Comparison of ENCODE assay signal across 9 cellular contexts in the genomic region with DNA sequence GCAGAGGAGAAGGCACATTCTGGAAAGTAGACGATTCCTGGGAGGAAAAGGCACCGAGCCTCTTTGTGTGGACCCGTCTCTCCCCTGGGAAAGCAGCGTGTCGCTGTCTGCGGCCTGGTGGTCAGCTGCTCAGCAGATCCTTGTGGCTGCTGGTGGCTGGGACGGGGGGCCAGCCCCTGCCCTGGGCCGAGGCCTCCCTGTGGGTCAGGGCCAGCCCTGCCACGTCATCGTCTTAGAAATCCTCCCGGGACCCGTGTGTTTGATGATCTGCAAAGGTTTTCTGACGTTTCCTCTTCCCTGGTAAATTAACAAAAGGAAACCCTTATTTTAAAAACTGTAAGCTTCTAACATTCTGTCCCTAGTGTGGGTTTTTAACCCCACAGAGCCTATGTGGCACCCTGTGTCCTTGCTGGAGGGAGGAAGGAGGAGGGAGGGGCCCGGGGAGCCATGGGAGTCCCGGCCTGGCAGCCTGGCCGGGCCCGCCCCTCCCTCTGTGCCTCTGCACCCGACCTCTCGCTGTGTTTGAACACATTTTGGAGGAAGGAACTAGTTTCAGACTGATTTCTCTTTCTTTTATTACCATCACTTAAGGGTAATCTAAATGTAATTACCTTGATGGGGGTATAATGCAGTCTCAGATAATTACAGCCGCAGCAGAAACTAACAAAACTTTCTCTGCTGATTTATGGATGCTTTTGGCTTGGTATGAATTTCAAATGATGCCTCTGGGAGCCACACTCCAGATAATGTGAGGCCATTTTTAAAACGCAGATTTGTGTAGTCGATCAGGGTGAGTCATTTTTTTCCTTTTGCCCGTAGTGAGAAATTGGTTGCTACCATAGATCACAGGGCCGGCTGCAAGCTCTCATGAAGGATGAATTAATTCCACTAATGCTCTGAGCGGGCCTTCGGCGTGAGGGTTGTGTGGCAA.
A peak's percentile ranks its signal among the peaks of the same experiment; 100 is the strongest.
DNase-seq lines count a peak whose midpoint lies in the region; ATAC-seq and TF ChIP-seq lines count a peak whose summit lies in the region.
"Had no signal": no experiment of that assay in that cellular context is flagged by ENCODE, and none has a peak within 500 bp of the region (broad histone marks: within the 10 kb centered on the region; RNA-seq: fewer than 3 reads in every experiment).

No MANE protein-coding gene starts in this region.

- CTCF ChIA-PET in activated naive CD4-positive, alpha-beta T cell treated with anti-CD3 and anti-CD28 coated beads, Interleukin-2, amount 10 ng/mL, durations not matched to agents 7 days and 5 days (lab: Charles Lee), result no interaction called here

- H3K27ac ChIP-seq in colonic mucosa (no peak overlapping the region), left lung (peak overlapping the region; percentile 10 to 34), tibial nerve (peak overlapping the region; percentile 34 to 90 (median 68))

- TF ChIP-seq CTCF in colonic mucosa (IDR thresholded peaks at IDR 0.05) (no peak), left lung (IDR thresholded peaks at IDR 0.05) (no peak), tibial nerve (IDR thresholded peaks at IDR 0.05) (no peak)

- H3K27me3 ChIP-seq in colonic mucosa (no peaks in the 10 kb centered on the region), left lung (no peaks in the 10 kb centered on the region), tibial nerve (no peaks in the 10 kb centered on the region)

- TF ChIP-seq POLR2A in tibial nerve (IDR thresholded peaks at IDR 0.05), result no peak

- no peaks in the 10 kb centered on the region for H3K36me3 ChIP-seq in colonic mucosa
- peaks cover 0 to 41% of the 10 kb centered on the region in 2 donors for H3K36me3 ChIP-seq in left lung
- peaks cover 0 to 52% (median 3%) of the 10 kb centered on the region in 3 donors for H3K36me3 ChIP-seq in tibial nerve

- H3K36me3 Mint-ChIP-seq in activated naive CD4-positive, alpha-beta T cell treated with anti-CD3 and anti-CD28 coated beads, Interleukin-2, amount 10 ng/mL, durations not matched to agents 7 days and 5 days, result peaks cover 14% of the 10 kb centered on the region

- H3K4me1 ChIP-seq in colonic mucosa (no peaks in the 10 kb centered on the region), left lung (no peaks in the 10 kb centered on the region), tibial nerve (peaks cover 0 to 27% (median 12%) of the 10 kb centered on the region in 4 donors)

- H3K9ac ChIP-seq in colonic mucosa (ENCODE audit: low read depth in 2 of 2, low read length in 2 of 2), result peak overlapping the region in 1 of 2 donors; percentile 65

- no peak overlapping the region for H3K27ac Mint-ChIP-seq in activated naive CD4-positive, alpha-beta T cell treated with anti-CD3 and anti-CD28 coated beads, Interleukin-2, amount 10 ng/mL, durations not matched to agents 7 days and 5 days

- intact Hi-C loops in colonic mucosa (cut with DNase I) (no loop called here), left lung (cut with DNase I) (no loop called here)

- H3K4me3 Mint-ChIP-seq in activated naive CD4-positive, alpha-beta T cell treated with anti-CD3 and anti-CD28 coated beads, Interleukin-2, amount 10 ng/mL, durations not matched to agents 7 days and 5 days, result no peak overlapping the region

- H3K27me3 Mint-ChIP-seq in activated naive CD4-positive, alpha-beta T cell treated with anti-CD3 and anti-CD28 coated beads, Interleukin-2, amount 10 ng/mL, durations not matched to agents 7 days and 5 days, result no peaks in the 10 kb centered on the region

- peaks cover 20% of the 10 kb centered on the region for H3K4me1 Mint-ChIP-seq in activated naive CD4-positive, alpha-beta T cell treated with anti-CD3 and anti-CD28 coated beads, Interleukin-2, amount 10 ng/mL, durations not matched to agents 7 days and 5 days

- H3K4me3 ChIP-seq in colonic mucosa (no peak overlapping the region), left lung (no peak overlapping the region), tibial nerve (peak overlapping the region in 1 of 4 donors; percentile 2)

- peak; percentile 26 for ATAC-seq in left lung

- DNase-seq in NCI-H1417 treated with DMSO at 0.1 percent for 48 hours (lab: John Stamatoyannopoulos, UW), result peak; percentile 24
- peak; percentile 59 for DNase-seq in colonic mucosa
- peak; percentile 31 to 77 for DNase-seq in left lung
- no peak for DNase-seq in tibial nerve (ENCODE audit: low spot score in 2 of 2)
- no peak for DNase-seq in effector CD8-positive, alpha-beta T cell (lab: John Stamatoyannopoulos, UW)
- DNase-seq in effector CD4-positive, alpha-beta T cell, result no peak
- DNase-seq in epidermal melanocyte (ENCODE audit: insufficient read length, low spot score), result no peak
- DNase-seq in activated naive CD4-positive, alpha-beta T cell treated with anti-CD3 and anti-CD28 coated beads, Interleukin-2, amount 10 ng/mL, durations not matched to agents 7 days and 5 days, result no peak
- DNase-seq: NCI-H1930 had no signal

- TF ChIP-seq EP300 in tibial nerve (IDR thresholded peaks at IDR 0.05), result no peak

- H3K9me3 ChIP-seq in colonic mucosa (no peaks in the 10 kb centered on the region), left lung (peaks cover 0 to 6% of the 10 kb centered on the region in 2 donors), tibial nerve (peaks cover 0 to 6% (median 0%) of the 10 kb centered on the region in 4 donors)

- peaks cover 3% of the 10 kb centered on the region for H3K9me3 Mint-ChIP-seq in activated naive CD4-positive, alpha-beta T cell treated with anti-CD3 and anti-CD28 coated beads, Interleukin-2, amount 10 ng/mL, durations not matched to agents 7 days and 5 days

- WGBS in tibial nerve, 2 donors, result 23 to 33% methylated on average over 26 to 27 of the region's 27 CpGs

Comparison
In these comparisons a context has a peak if more than half of its experiments do, and no peak if none do; other contexts are left out.
1. DNase-seq: peak in NCI-H1417 treated with DMSO at 0.1 percent for 48 hours (single experiment), colonic mucosa (single experiment) and left lung (2 of 2); none in tibial nerve (0 of 2), effector CD8-positive, alpha-beta T cell (single experiment), effector CD4-positive, alpha-beta T cell (single experiment), epidermal melanocyte (single experiment) and activated naive CD4-positive, alpha-beta T cell treated with anti-CD3 and anti-CD28 coated beads, Interleukin-2, amount 10 ng/mL, durations not matched to agents 7 days and 5 days (single experiment).